Comparison of ENCODE assay signal across 8 cellular contexts in genomic region chr19:49453757-49454248, GRCh38. TPM values are rescaled to one million over a fixed set of nuclear protein-coding genes. Genes with fewer than 3 reads are reported as not detected.
A peak's percentile ranks its signal among the peaks of the same experiment; 100 is the strongest.
DNase-seq lines count a peak whose midpoint lies in the region; TF ChIP-seq lines count a peak whose summit lies in the region.

No MANE protein-coding gene starts in this region.

- DNase-seq in OCI-LY7 (ENCODE audit: low spot score) (peak; percentile 47), epithelial cell of prostate (ENCODE audit: low read depth, low spot score) (no peak), NCI-H1105 treated with DMSO at 0.1 percent for 48 hours (lab: John Stamatoyannopoulos, UW) (no peak), RPMI8226 (no peak), NCI-H1694 (lab: John Stamatoyannopoulos, UW) (no peak), NCI-H510A (lab: John Stamatoyannopoulos, UW) (no peak)

- H3K27ac ChIP-seq in DOHH2 (ENCODE audit: low read depth, low read length) (peak overlapping the region; percentile 94), OCI-LY7 (ENCODE audit: low read depth, low read length, poor library complexity, severe bottlenecking) (peak overlapping the region; percentile 92), epithelial cell of prostate (peak overlapping the region; percentile 83), parathyroid adenoma (peak overlapping the region; percentile 85)

- H3K79me2 ChIP-seq in DOHH2 (ENCODE audit: control insufficient read depth, low read length) (peaks cover 72% of the 10 kb centered on the region), OCI-LY7 (ENCODE audit: insufficient read depth, low read depth, low read length) (peaks cover 44% of the 10 kb centered on the region), parathyroid adenoma (no peaks in the 10 kb centered on the region)

- POLR2A ChIA-PET in OCI-LY7 (lab: Charles Lee): interaction anchor here (0.6 to 1.1 kb wide), 5 partner anchors 10 to 873 kb away, joined by 3 to 7 read pairs (median 3); no protein-coding TSS in a partner anchor

- H3K4me3 ChIP-seq in DOHH2 (ENCODE audit: low read length) (peak overlapping the region; percentile 99), OCI-LY7 (ENCODE audit: low read depth, low read length, poor library complexity, severe bottlenecking) (peak overlapping the region; percentile 93), parathyroid adenoma (ENCODE audit: low read depth, low read length) (peak overlapping the region; percentile 96)

- H2AFZ ChIP-seq in OCI-LY7 (ENCODE audit: low read length) (no peak overlapping the region), parathyroid adenoma (peak overlapping the region; percentile 75)

- H3K9me3 ChIP-seq in DOHH2 (ENCODE audit: control insufficient read depth, insufficient read depth, low read length) (no peaks in the 10 kb centered on the region), OCI-LY7 (ENCODE audit: low read length) (no peaks in the 10 kb centered on the region), parathyroid adenoma (ENCODE audit: control insufficient read depth, low read length) (no peaks in the 10 kb centered on the region)

- H4K20me1 ChIP-seq in DOHH2 (ENCODE audit: control insufficient read depth, insufficient read depth, low read depth, low read length) (no peaks in the 10 kb centered on the region; the same call in 1 of the 2 replicates), OCI-LY7 (ENCODE audit: insufficient read depth, low read length) (no peaks in the 10 kb centered on the region)

- H3K9ac ChIP-seq in parathyroid adenoma: peak overlapping the region; percentile 20

- H3K27me3 ChIP-seq in DOHH2 (ENCODE audit: control insufficient read depth, low read length): no peaks in the 10 kb centered on the region
- no peaks in the 10 kb centered on the region for H3K27me3 ChIP-seq in parathyroid adenoma (ENCODE audit: control insufficient read depth, insufficient read depth, low read length)

- H3K36me3 ChIP-seq in DOHH2 (ENCODE audit: control insufficient read depth, low read length) (peaks cover 44% of the 10 kb centered on the region), OCI-LY7 (ENCODE audit: insufficient read depth, low read length) (peaks cover 37% of the 10 kb centered on the region), parathyroid adenoma (ENCODE audit: control insufficient read depth, insufficient read depth, low read length) (no peaks in the 10 kb centered on the region)

- intact Hi-C loops in OCI-LY7 (cut with micrococcal nuclease; ENCODE audit: unreplicated experiment): loop anchor here (5.0 kb wide), 1 partner anchor 33 kb away; the partner anchor contains the start of gene RPL13A

- CTCF ChIA-PET in OCI-LY7 (lab: Charles Lee; ENCODE audit: unreplicated experiment): no interaction called here

- H3F3A ChIP-seq in DOHH2 (ENCODE audit: control insufficient read depth, insufficient read depth): peaks cover 11% of the 10 kb centered on the region

- no peaks in the 10 kb centered on the region for H3K9me2 ChIP-seq in DOHH2 (replicated peaks; ENCODE audit: control insufficient read depth, low read length)
- H3K9me2 ChIP-seq in OCI-LY7 (ENCODE audit: insufficient read depth, low read length): no peaks in the 10 kb centered on the region

- TSS peak; percentile 96 for BruUV-seq in OCI-LY7 (replicated peaks; lab: Mats Ljungman, UMichigan)

- H3K4me2 ChIP-seq in DOHH2 (ENCODE audit: low read length): peak overlapping the region; percentile 93
- peak overlapping the region; percentile 94 for H3K4me2 ChIP-seq in OCI-LY7 (ENCODE audit: low read length)
- H3K4me2 ChIP-seq in parathyroid adenoma (ENCODE audit: low read length): peak overlapping the region; percentile 100

- no peak for TF ChIP-seq CTCF in DOHH2 (IDR thresholded peaks at IDR 0.05; ENCODE audit: low read depth, low read length, poor library complexity, severe bottlenecking)
- no peak for TF ChIP-seq CTCF in OCI-LY7 (conservative IDR thresholded peaks at IDR 0.05; ENCODE audit: low read length)
- TF ChIP-seq CTCF in parathyroid adenoma (IDR thresholded peaks at IDR 0.05): no peak

- H3K4me1 ChIP-seq in DOHH2 (ENCODE audit: control insufficient read depth, low read length) (peaks cover 24% of the 10 kb centered on the region), OCI-LY7 (ENCODE audit: insufficient read depth, low read length, poor library complexity, severe bottlenecking) (peaks cover 31% of the 10 kb centered on the region), parathyroid adenoma (no peaks in the 10 kb centered on the region)

RNA-seq across cellular contexts. Expression of gene ALDH16A1, which starts 0.8 kb away (rescaled TPM):
- 39.5 and 55.4 TPM in 2 replicates for total RNA-seq in OCI-LY7 (2014; rRNA removed; shearing (Covaris generic))
- 26.0 and 30.6 TPM in 2 replicates for total RNA-seq in OCI-LY7 (2022)

RNA-seq across cellular contexts. Expression of gene PIH1D1, which starts 2.2 kb away (rescaled TPM):
- 114 and 117 TPM in 2 replicates for total RNA-seq in OCI-LY7 (2014; rRNA removed; shearing (Covaris generic))
- total RNA-seq in OCI-LY7 (2022): 93.2 and 95.5 TPM in 2 replicates

RNA-seq across cellular contexts. Expression of gene SLC17A7, which starts 12.5 kb away (rescaled TPM):
- 0.13 and 1.3 TPM in 2 replicates for total RNA-seq in OCI-LY7 (2014; rRNA removed; shearing (Covaris generic))
- 1.3 and 1.5 TPM in 2 replicates for total RNA-seq in OCI-LY7 (2022)

RNA-seq across cellular contexts. Expression of gene FLT3LG, which starts 20.2 kb away (rescaled TPM):
- total RNA-seq in OCI-LY7 (2014; rRNA removed; shearing (Covaris generic)): 8.2 and 10.1 TPM in 2 replicates
- total RNA-seq in OCI-LY7 (2022): 8.4 and 11.7 TPM in 2 replicates

RNA-seq across cellular contexts. Expression of gene GFY, which starts 28.6 kb away (rescaled TPM):
- not detected in 2 replicates for total RNA-seq in OCI-LY7 (2014; rRNA removed; shearing (Covaris generic))
- total RNA-seq in OCI-LY7 (2022): not detected in 2 replicates
